ENCODE assay signal across 17 cellular contexts in the genomic region with DNA sequence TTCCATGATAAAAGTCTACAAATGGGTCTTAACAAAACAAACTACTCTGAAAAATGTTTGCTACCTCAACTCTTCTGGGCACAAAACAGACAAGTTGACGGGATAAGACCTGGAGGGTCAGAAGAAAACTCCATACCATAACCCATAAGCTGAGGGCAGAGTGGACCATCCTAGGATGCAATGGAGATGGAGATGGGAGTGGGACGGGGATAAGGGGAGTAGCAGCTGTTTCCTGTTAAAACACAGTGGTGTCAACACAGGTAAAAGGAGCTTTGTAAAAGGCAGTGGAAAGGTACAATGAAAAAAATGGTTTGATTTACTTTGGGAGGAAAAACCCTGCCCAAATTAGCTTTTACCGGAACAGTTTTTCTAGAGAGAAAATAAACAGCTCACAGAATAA.
"Had no signal": no experiment of that assay in that cellular context is flagged by ENCODE, and none has a peak within 500 bp of the region (broad histone marks: within the 10 kb centered on the region; RNA-seq: fewer than 3 reads in every experiment).

No MANE protein-coding gene starts in this region.

- H3K4me2 ChIP-seq: neural progenitor cell had no signal

- ATAC-seq: activated T-cell treated with anti-CD3 and anti-CD28 coated beads, Interleukin-2, amount 50 U/mL, for 72 hours; heart left ventricle had no signal

- H3K4me1 ChIP-seq: heart left ventricle, neural progenitor cell had no signal

- H3K27me3 ChIP-seq: brain microvascular endothelial cell, heart left ventricle, neural progenitor cell, pancreas had no signal

- H3K27ac Mint-ChIP-seq: activated CD4-positive, alpha-beta T cell treated with anti-CD3 and anti-CD28 coated beads, Interleukin-2, amount 10 ng/mL, durations not matched to agents 24 days and 14 days; activated naive CD8-positive, alpha-beta T cell treated with anti-CD3 and anti-CD28 coated beads, Interleukin-2, amount 10 ng/mL, durations not matched to agents 7 days and 5 days; neural progenitor cell had no signal

- H3K27ac ChIP-seq: brain microvascular endothelial cell, heart left ventricle, neural progenitor cell, pancreas had no signal

- H3K9ac ChIP-seq: neural progenitor cell had no signal

- H3K4me3 Mint-ChIP-seq: activated CD4-positive, alpha-beta T cell treated with anti-CD3 and anti-CD28 coated beads, Interleukin-2, amount 10 ng/mL, durations not matched to agents 24 days and 14 days; activated naive CD8-positive, alpha-beta T cell treated with anti-CD3 and anti-CD28 coated beads, Interleukin-2, amount 10 ng/mL, durations not matched to agents 7 days and 5 days; activated T-cell treated with anti-CD3 and anti-CD28 coated beads, Interleukin-2, amount 50 U/mL, for 72 hours; neural progenitor cell had no signal

- H3K27me3 Mint-ChIP-seq: activated CD4-positive, alpha-beta T cell treated with anti-CD3 and anti-CD28 coated beads, Interleukin-2, amount 10 ng/mL, durations not matched to agents 24 days and 14 days; activated naive CD8-positive, alpha-beta T cell treated with anti-CD3 and anti-CD28 coated beads, Interleukin-2, amount 10 ng/mL, durations not matched to agents 7 days and 5 days had no signal

- H3K4me3 ChIP-seq: heart left ventricle, lower lobe of right lung, neural progenitor cell, pancreas had no signal

- H3K9me3 ChIP-seq: heart left ventricle, lower lobe of right lung, pancreas had no signal

- H2AFZ ChIP-seq: neural progenitor cell had no signal

- FAIRE-seq: pancreas, TTC549 had no signal

- H3K9me3 Mint-ChIP-seq: activated CD4-positive, alpha-beta T cell treated with anti-CD3 and anti-CD28 coated beads, Interleukin-2, amount 10 ng/mL, durations not matched to agents 24 days and 14 days; activated naive CD8-positive, alpha-beta T cell treated with anti-CD3 and anti-CD28 coated beads, Interleukin-2, amount 10 ng/mL, durations not matched to agents 7 days and 5 days; activated T-cell treated with anti-CD3 and anti-CD28 coated beads, Interleukin-2, amount 50 U/mL, for 72 hours; neural progenitor cell had no signal

- DNase-seq: activated CD4-positive, alpha-beta T cell treated with anti-CD3 and anti-CD28 coated beads, Interleukin-2, amount 10 ng/mL, durations not matched to agents 24 days and 14 days; activated CD4-positive, CD25-positive, alpha-beta regulatory T cell; activated CD8-positive, alpha-beta memory T cell treated with anti-CD3 and anti-CD28 coated beads, Interleukin-2, amount 50 U/mL, for 48 hours; activated gamma-delta T cell treated with Interleukin-2 at 50 U/mL for 16 hours; activated naive CD8-positive, alpha-beta T cell treated with anti-CD3 and anti-CD28 coated beads, Interleukin-2, amount 10 ng/mL, durations not matched to agents 7 days and 5 days; activated T-cell treated with anti-CD3 and anti-CD28 coated beads, Interleukin-2, amount 50 U/mL, for 72 hours; effector CD8-positive, alpha-beta T cell; heart left ventricle; left cardiac atrium; lower lobe of right lung; midbrain; pancreas; stimulated activated CD4-positive, alpha-beta T cell treated with anti-CD3 and anti-CD28 coated beads, Interleukin-12 subunit alpha, Interleukin-12 subunit beta, amount 100 ng/mL, for 4 hours; stimulated activated CD4-positive, alpha-beta T cell treated with anti-CD3 and anti-CD28 coated beads, Interleukin-2, amount 100 ng/mL, for 24 hours had no signal

- H3K4me1 Mint-ChIP-seq: activated naive CD8-positive, alpha-beta T cell treated with anti-CD3 and anti-CD28 coated beads, Interleukin-2, amount 10 ng/mL, durations not matched to agents 7 days and 5 days; neural progenitor cell had no signal
